ENCODE assay signal across 9 cellular contexts in genomic region chr19:5679289-5680082, GRCh38. TPM values are rescaled to one million over a fixed set of nuclear protein-coding genes. Genes with fewer than 3 reads are reported as not detected.
DNase-seq lines count a peak whose midpoint lies in the region; ATAC-seq lines count a peak whose summit lies in the region.
"Had no signal": no experiment of that assay in that cellular context is flagged by ENCODE, and none has a peak within 500 bp of the region (broad histone marks: within the 10 kb centered on the region; RNA-seq: fewer than 3 reads in every experiment).

No MANE protein-coding gene starts in this region.

- peak overlapping the region; percentile 87 for H3K27ac Mint-ChIP-seq in activated T-helper 2 cell treated with anti-CD3 and anti-CD28 coated beads, Interferon-gamma antibody, Interleukin-2, Interleukin-4, amounts not matched to agents 10 μg/mL and 5 μg/mL and 100 μg/mL, durations not matched to agents 14 hours and 24 hours and 36 hours

- ATAC-seq in HG02970 (IDR thresholded peaks at IDR 0.05; ENCODE audit: low FRiP score, unreplicated experiment): no peak

- DNase-seq in NCI-H146 (lab: John Stamatoyannopoulos, UW) (peak; percentile 30), NCI-H146 treated with DMSO at 0.1 percent for 48 hours (lab: John Stamatoyannopoulos, UW; ENCODE audit: unreplicated experiment) (no peak), NCI-H510A (lab: John Stamatoyannopoulos, UW) (no peak), MV-4-11 (lab: John Stamatoyannopoulos, UW) (no peak)
- DNase-seq in activated T-helper 2 cell treated with anti-CD3 and anti-CD28 coated beads, Interferon-gamma antibody, Interleukin-2, Interleukin-4, amounts not matched to agents 10 μg/mL and 5 μg/mL and 100 μg/mL, durations not matched to agents 14 hours and 24 hours and 36 hours (ENCODE audit: low spot score): no peak

- H3K9me3 ChIP-seq in iPS-18c (ENCODE audit: control insufficient read depth, insufficient read depth, low read length) (no peaks in the 10 kb centered on the region), subcutaneous abdominal adipose tissue (ENCODE audit: control insufficient read depth in 5 of 5, low read length in 5 of 5) (no peaks in the 10 kb centered on the region)

- peaks cover 14% of the 10 kb centered on the region for H3K4me1 Mint-ChIP-seq in activated T-helper 2 cell treated with anti-CD3 and anti-CD28 coated beads, Interferon-gamma antibody, Interleukin-2, Interleukin-4, amounts not matched to agents 10 μg/mL and 5 μg/mL and 100 μg/mL, durations not matched to agents 14 hours and 24 hours and 36 hours (ENCODE audit: low read depth)

- intact Hi-C loops in activated T-helper 2 cell treated with anti-CD3 and anti-CD28 coated beads, Interferon-gamma antibody, Interleukin-2, Interleukin-4, amounts not matched to agents 10 μg/mL and 5 μg/mL and 100 μg/mL, durations not matched to agents 14 hours and 24 hours and 36 hours (cut with micrococcal nuclease): loop anchor here (1.0 to 2.0 kb wide), 4 partner anchors 11 to 111 kb away; partner anchors contain the start of genes CATSPERD, DUS3L, LONP1 and RPL36

- H3K9me3 Mint-ChIP-seq in activated T-helper 2 cell treated with anti-CD3 and anti-CD28 coated beads, Interferon-gamma antibody, Interleukin-2, Interleukin-4, amounts not matched to agents 10 μg/mL and 5 μg/mL and 100 μg/mL, durations not matched to agents 14 hours and 24 hours and 36 hours: no peaks in the 10 kb centered on the region

- H3K4me3 Mint-ChIP-seq in activated T-helper 2 cell treated with anti-CD3 and anti-CD28 coated beads, Interferon-gamma antibody, Interleukin-2, Interleukin-4, amounts not matched to agents 10 μg/mL and 5 μg/mL and 100 μg/mL, durations not matched to agents 14 hours and 24 hours and 36 hours (ENCODE audit: low read depth): peak overlapping the region; percentile 95

- H3K36me3 Mint-ChIP-seq in activated T-helper 2 cell treated with anti-CD3 and anti-CD28 coated beads, Interferon-gamma antibody, Interleukin-2, Interleukin-4, amounts not matched to agents 10 μg/mL and 5 μg/mL and 100 μg/mL, durations not matched to agents 14 hours and 24 hours and 36 hours (ENCODE audit: low read depth): no peaks in the 10 kb centered on the region

- no peaks in the 10 kb centered on the region for H3K27me3 Mint-ChIP-seq in activated T-helper 2 cell treated with anti-CD3 and anti-CD28 coated beads, Interferon-gamma antibody, Interleukin-2, Interleukin-4, amounts not matched to agents 10 μg/mL and 5 μg/mL and 100 μg/mL, durations not matched to agents 14 hours and 24 hours and 36 hours (ENCODE audit: low read depth)

- peaks cover 3 to 20% (median 19%) of the 10 kb centered on the region in 5 donors for H3K4me1 ChIP-seq in subcutaneous abdominal adipose tissue (ENCODE audit: control insufficient read depth in 5 of 5, insufficient read depth in 5 of 5, low read length in 5 of 5)

- H3K27ac ChIP-seq in subcutaneous abdominal adipose tissue (ENCODE audit: low read depth, low read length): peak overlapping the region; percentile 79

- H3K36me3 ChIP-seq in subcutaneous abdominal adipose tissue (ENCODE audit: control insufficient read depth in 5 of 5, insufficient read depth in 5 of 5, low read length in 5 of 5): peaks cover 0 to 11% (median 5%) of the 10 kb centered on the region in 5 donors

- peak overlapping the region; percentile 60 for H3K4me3 ChIP-seq in iPS-18c (ENCODE audit: insufficient read depth, low read depth, low read length)
- H3K4me3 ChIP-seq in subcutaneous abdominal adipose tissue (ENCODE audit: low read depth in 1 of 5, low read length in 5 of 5): peak overlapping the region; percentile 86 to 98 (median 95)

- peak overlapping the region; percentile 57 to 99 (median 89) for H3K9ac ChIP-seq in subcutaneous abdominal adipose tissue (ENCODE audit: low read length in 5 of 5)

- no peaks in the 10 kb centered on the region for H3K27me3 ChIP-seq in subcutaneous abdominal adipose tissue (ENCODE audit: control insufficient read depth in 5 of 5, insufficient read depth in 4 of 5, low read length in 5 of 5)

RNA-seq across cellular contexts. Expression of gene MICOS13, which starts 0.8 kb away (rescaled TPM):
- 54.3 and 60.9 TPM in 2 replicates for total RNA-seq in activated T-helper 2 cell treated with anti-CD3 and anti-CD28 coated beads, Interferon-gamma antibody, Interleukin-2, Interleukin-4, amounts not matched to agents 10 μg/mL and 5 μg/mL and 100 μg/mL, durations not matched to agents 14 hours and 24 hours and 36 hours

RNA-seq across cellular contexts. Expression of gene HSD11B1L, which starts 1.3 kb away (rescaled TPM):
- total RNA-seq in activated T-helper 2 cell treated with anti-CD3 and anti-CD28 coated beads, Interferon-gamma antibody, Interleukin-2, Interleukin-4, amounts not matched to agents 10 μg/mL and 5 μg/mL and 100 μg/mL, durations not matched to agents 14 hours and 24 hours and 36 hours: 2.0 and 2.5 TPM in 2 replicates

RNA-seq across cellular contexts. Expression of gene RPL36, which starts 10.6 kb away (rescaled TPM):
- total RNA-seq in activated T-helper 2 cell treated with anti-CD3 and anti-CD28 coated beads, Interferon-gamma antibody, Interleukin-2, Interleukin-4, amounts not matched to agents 10 μg/mL and 5 μg/mL and 100 μg/mL, durations not matched to agents 14 hours and 24 hours and 36 hours: 996 and 1,031 TPM in 2 replicates

RNA-seq across cellular contexts. Expression of gene LONP1, which starts 40.5 kb away (rescaled TPM):
- total RNA-seq in activated T-helper 2 cell treated with anti-CD3 and anti-CD28 coated beads, Interferon-gamma antibody, Interleukin-2, Interleukin-4, amounts not matched to agents 10 μg/mL and 5 μg/mL and 100 μg/mL, durations not matched to agents 14 hours and 24 hours and 36 hours: 192 and 196 TPM in 2 replicates

RNA-seq across cellular contexts. Expression of gene CATSPERD, which starts 41.0 kb away (rescaled TPM):
- total RNA-seq in activated T-helper 2 cell treated with anti-CD3 and anti-CD28 coated beads, Interferon-gamma antibody, Interleukin-2, Interleukin-4, amounts not matched to agents 10 μg/mL and 5 μg/mL and 100 μg/mL, durations not matched to agents 14 hours and 24 hours and 36 hours: not detected in 2 replicates
- total RNA-seq: T-helper 2 cell treated with Interferon-gamma antibody and Interleukin-4, amounts not matched to agents 100 ng/mL and 5 ng/mL, for 36 hours had no signal
